In the genomic region with DNA sequence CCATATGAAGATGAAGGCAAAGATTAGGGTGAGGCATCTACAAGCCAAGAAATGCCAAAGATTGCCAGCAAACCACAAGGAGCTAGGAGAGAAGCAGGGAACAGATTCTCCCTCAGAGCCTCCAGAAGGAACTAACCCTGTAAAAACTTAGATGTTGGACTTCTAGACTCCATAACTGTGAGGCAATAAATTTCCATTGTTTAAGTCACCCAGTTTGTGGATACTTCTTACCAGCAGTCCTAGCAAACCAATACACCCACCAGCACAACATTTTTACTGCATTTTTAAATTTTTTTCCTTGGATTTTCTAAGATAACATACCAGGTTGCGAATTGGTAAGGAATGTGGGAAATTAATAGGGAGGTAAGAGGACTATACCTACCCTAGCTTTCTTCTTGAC, we compare ENCODE assay signal across 9 cellular contexts. TPM values are rescaled to one million over a fixed set of nuclear protein-coding genes. Genes with fewer than 3 reads are reported as not detected.
"Had no signal": no experiment of that assay in that cellular context is flagged by ENCODE, and none has a peak within 500 bp of the region (broad histone marks: within the 10 kb centered on the region; RNA-seq: fewer than 3 reads in every experiment).

No MANE protein-coding gene starts in this region.

- H3K36me3 ChIP-seq: HAP-1 had no signal

- H3K4me1 ChIP-seq: HAP-1 had no signal

- H3K4me2 ChIP-seq: GM23338 had no signal

- H3K4me3 Mint-ChIP-seq: GM23338, H9, HFFc6 had no signal

- H3K9me3 ChIP-seq: HAP-1 had no signal

- H2AFZ ChIP-seq: GM23248, GM23338 had no signal

- H3K9ac ChIP-seq: GM23248 had no signal

- H3K27ac Mint-ChIP-seq: GM23338, H9, HFFc6 had no signal

- DNase-seq: GM23248, GOT3, H7, H9, HCEC 1CT, HFFc6 had no signal

- H3K27ac ChIP-seq: GM23248 had no signal

- ATAC-seq: GM23338, HCT116 had no signal

- H3K4me3 ChIP-seq: GM23248, GM23338, HAP-1 had no signal

RNA-seq across cellular contexts. Expression of a gene that starts 47.8 kb away (rescaled TPM):
- total RNA-seq: GM23248, HFFc6 had no signal
- polyA plus RNA-seq: GM23248 had no signal
